Comparison of ENCODE assay signal across 21 cellular contexts in the genomic region with DNA sequence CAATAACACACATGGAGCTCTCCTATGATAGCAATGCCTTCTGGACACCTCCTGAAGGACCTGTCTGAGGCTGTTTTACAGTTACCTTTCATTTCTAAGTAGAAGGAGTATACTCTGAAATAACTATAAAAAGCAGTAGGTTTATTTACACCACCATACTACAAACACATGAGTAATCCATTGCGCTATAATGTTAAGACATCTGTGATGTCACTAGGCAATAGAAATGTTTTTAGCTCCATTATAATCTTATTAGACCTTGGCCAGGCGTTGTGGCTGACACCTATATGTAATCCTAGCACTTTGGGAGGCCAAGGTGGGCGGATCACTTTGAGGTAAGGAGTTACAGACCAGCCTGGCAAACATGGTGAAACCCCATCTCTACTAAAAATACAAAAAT. TPM values are rescaled to one million over a fixed set of nuclear protein-coding genes. Genes with fewer than 3 reads are reported as not detected.
DNase-seq lines count a peak whose midpoint lies in the region; ATAC-seq, FAIRE-seq and TF ChIP-seq lines count a peak whose summit lies in the region.
"Had no signal": no experiment of that assay in that cellular context is flagged by ENCODE, and none has a peak within 500 bp of the region (broad histone marks: within the 10 kb centered on the region; RNA-seq: fewer than 3 reads in every experiment).

No MANE protein-coding gene starts in this region.

- peak in 2 of 3 donors; percentile 24 to 42 for ATAC-seq in natural killer cell
- ATAC-seq: left lobe of liver, Right ventricle myocardium inferior had no signal

- H3K27ac ChIP-seq in small intestine (ENCODE audit: low read depth in 1 of 2, low read length in 1 of 2): no peak overlapping the region
- H3K27ac ChIP-seq: esophagus squamous epithelium, GM23248 had no signal

- TF ChIP-seq CTCF in CD14-positive monocyte (IDR thresholded peaks at IDR 0.05): no peak
- no peak for TF ChIP-seq CTCF in natural killer cell (IDR thresholded peaks at IDR 0.05)

- no peaks in the 10 kb centered on the region for H3K36me3 ChIP-seq in small intestine (ENCODE audit: control insufficient read depth in 2 of 2, insufficient read depth in 2 of 2, low read length in 2 of 2)
- H3K36me3 ChIP-seq: esophagus squamous epithelium had no signal

- intact Hi-C loops in CD14-positive monocyte (cut with micrococcal nuclease): loop anchor here in 1 of 2 donors (2.0 kb wide), 1 partner anchor 23 kb away; no protein-coding TSS in a partner anchor
- intact Hi-C loops in activated T-helper 2 cell treated with anti-CD3 and anti-CD28 coated beads, Interferon-gamma antibody, Interleukin-2, Interleukin-4, amounts not matched to agents 10 μg/mL and 5 μg/mL and 100 μg/mL, durations not matched to agents 14 hours and 24 hours and 36 hours (cut with micrococcal nuclease): loop anchor here (5.0 to 10.0 kb wide), 2 partner anchors 93 to 115 kb away; no protein-coding TSS in a partner anchor
- intact Hi-C loops in natural killer cell (cut with micrococcal nuclease): no loop called here

- H3K36me3 Mint-ChIP-seq in CD14-positive monocyte (peaks cover 3 to 13% of the 10 kb centered on the region in 2 donors), natural killer cell (no peaks in the 10 kb centered on the region)
- peaks cover 23% of the 10 kb centered on the region for H3K36me3 Mint-ChIP-seq in activated T-helper 2 cell treated with anti-CD3 and anti-CD28 coated beads, Interferon-gamma antibody, Interleukin-2, Interleukin-4, amounts not matched to agents 10 μg/mL and 5 μg/mL and 100 μg/mL, durations not matched to agents 14 hours and 24 hours and 36 hours (ENCODE audit: low read depth)

- 83 to 92% (median 87%) methylated on average over 3 of the region's 3 CpGs for WGBS in small intestine, 3 donors

- no peak for DNase-seq in CD14-positive monocyte (ENCODE audit: low spot score)
- peak; percentile 25 for DNase-seq in HCEC 1CT
- DNase-seq in activated T-helper 2 cell treated with anti-CD3 and anti-CD28 coated beads, Interferon-gamma antibody, Interleukin-2, Interleukin-4, amounts not matched to agents 10 μg/mL and 5 μg/mL and 100 μg/mL, durations not matched to agents 14 hours and 24 hours and 36 hours (ENCODE audit: low spot score): no peak
- no peak for DNase-seq in natural killer cell
- DNase-seq in stimulated activated CD4-positive, alpha-beta T cell treated with anti-CD3 and anti-CD28 coated beads, Interleukin-4, amount 100 ng/mL, for 1 hour: no peak
- DNase-seq in GOT3 (lab: John Stamatoyannopoulos, UW): no peak
- DNase-seq in retina: no peak
- no peak for DNase-seq in small intestine
- DNase-seq: activated effector memory CD4-positive, alpha-beta T cell treated with anti-CD3 and anti-CD28 coated beads, Interleukin-2, amount 50 U/mL, for 16 hours; anterior cingulate cortex; Caco-2; effector CD4-positive, alpha-beta T cell; esophagus squamous epithelium; GM23248; Kasumi-1; midbrain; NCI-H1105 treated with DMSO at 0.1 percent for 48 hours; NCI-H2081 treated with DMSO at 0.1 percent for 48 hours; NCI-H524 had no signal

- H3K4me1 ChIP-seq in small intestine (ENCODE audit: control insufficient read depth in 2 of 2, insufficient read depth in 1 of 2, low read depth in 1 of 2, low read length in 1 of 2): peaks cover 0 to 3% of the 10 kb centered on the region in 2 donors
- H3K4me1 ChIP-seq: Caco-2 had no signal

- no peak overlapping the region for H3K4me3 ChIP-seq in small intestine (ENCODE audit: low read depth in 1 of 2, low read length in 2 of 2)
- H3K4me3 ChIP-seq: esophagus squamous epithelium, GM23248 had no signal

- H3K9me3 Mint-ChIP-seq in CD14-positive monocyte (no peaks in the 10 kb centered on the region), natural killer cell (no peaks in the 10 kb centered on the region)
- no peaks in the 10 kb centered on the region for H3K9me3 Mint-ChIP-seq in activated T-helper 2 cell treated with anti-CD3 and anti-CD28 coated beads, Interferon-gamma antibody, Interleukin-2, Interleukin-4, amounts not matched to agents 10 μg/mL and 5 μg/mL and 100 μg/mL, durations not matched to agents 14 hours and 24 hours and 36 hours

- no peak overlapping the region for H3K4me3 Mint-ChIP-seq in CD14-positive monocyte
- peak overlapping the region; percentile 45 for H3K4me3 Mint-ChIP-seq in activated T-helper 2 cell treated with anti-CD3 and anti-CD28 coated beads, Interferon-gamma antibody, Interleukin-2, Interleukin-4, amounts not matched to agents 10 μg/mL and 5 μg/mL and 100 μg/mL, durations not matched to agents 14 hours and 24 hours and 36 hours (ENCODE audit: low read depth)
- H3K4me3 Mint-ChIP-seq in natural killer cell: peak overlapping the region; percentile 22

- no peak for FAIRE-seq in small intestine (lab: Jason Lieb, UNC)

- peaks cover 0 to 3% (median 1%) of the 10 kb centered on the region in 3 donors for H3K27me3 Mint-ChIP-seq in CD14-positive monocyte (ENCODE audit: low read depth in 3 of 3)
- H3K27me3 Mint-ChIP-seq in activated T-helper 2 cell treated with anti-CD3 and anti-CD28 coated beads, Interferon-gamma antibody, Interleukin-2, Interleukin-4, amounts not matched to agents 10 μg/mL and 5 μg/mL and 100 μg/mL, durations not matched to agents 14 hours and 24 hours and 36 hours (ENCODE audit: low read depth): no peaks in the 10 kb centered on the region
- no peaks in the 10 kb centered on the region for H3K27me3 Mint-ChIP-seq in natural killer cell (ENCODE audit: low read depth in 2 of 2)

- H3K4me1 Mint-ChIP-seq in CD14-positive monocyte (peaks cover 50% of the 10 kb centered on the region), natural killer cell (peaks cover 62 to 64% of the 10 kb centered on the region in 2 donors)
- peaks cover 56% of the 10 kb centered on the region for H3K4me1 Mint-ChIP-seq in activated T-helper 2 cell treated with anti-CD3 and anti-CD28 coated beads, Interferon-gamma antibody, Interleukin-2, Interleukin-4, amounts not matched to agents 10 μg/mL and 5 μg/mL and 100 μg/mL, durations not matched to agents 14 hours and 24 hours and 36 hours (ENCODE audit: low read depth)

- H3K27ac Mint-ChIP-seq in CD14-positive monocyte (peak overlapping the region; percentile 11 to 89 (median 66)), natural killer cell (peak overlapping the region; percentile 65 to 74)
- peak overlapping the region; percentile 95 for H3K27ac Mint-ChIP-seq in activated T-helper 2 cell treated with anti-CD3 and anti-CD28 coated beads, Interferon-gamma antibody, Interleukin-2, Interleukin-4, amounts not matched to agents 10 μg/mL and 5 μg/mL and 100 μg/mL, durations not matched to agents 14 hours and 24 hours and 36 hours

- no peaks in the 10 kb centered on the region for H3K27me3 ChIP-seq in small intestine (ENCODE audit: control insufficient read depth in 2 of 2, insufficient read depth in 2 of 2, low read length in 2 of 2)
- H3K27me3 ChIP-seq: esophagus squamous epithelium had no signal

- no peaks in the 10 kb centered on the region for H3K9me3 ChIP-seq in small intestine (ENCODE audit: control insufficient read depth, low read depth)
- H3K9me3 ChIP-seq: Caco-2, esophagus squamous epithelium had no signal

RNA-seq across cellular contexts. Expression of a gene that starts 24.7 kb away (rescaled TPM):
- polyA plus RNA-seq in CD14-positive monocyte: 10 to 100 TPM; 52.9 to 54.0 TPM
- total RNA-seq in activated T-helper 2 cell treated with anti-CD3 and anti-CD28 coated beads, Interferon-gamma antibody, Interleukin-2, Interleukin-4, amounts not matched to agents 10 μg/mL and 5 μg/mL and 100 μg/mL, durations not matched to agents 14 hours and 24 hours and 36 hours: 47.6 and 48.7 TPM in 2 replicates
- 10 to 100 TPM; 42.1 to 53.8 (median 48.9) TPM for total RNA-seq in natural killer cell
- 1 to 10 TPM; 5.1 to 9.2 (median 9.1) TPM for polyA plus RNA-seq in small intestine

RNA-seq across cellular contexts. Expression of a gene that starts 51.1 kb away (rescaled TPM):
- polyA plus RNA-seq in CD14-positive monocyte: 10 to 100 TPM; 10.5 to 17.3 TPM
- 10.1 and 10.5 TPM in 2 replicates for total RNA-seq in activated T-helper 2 cell treated with anti-CD3 and anti-CD28 coated beads, Interferon-gamma antibody, Interleukin-2, Interleukin-4, amounts not matched to agents 10 μg/mL and 5 μg/mL and 100 μg/mL, durations not matched to agents 14 hours and 24 hours and 36 hours
- 1 to 10 TPM; 3.3 to 5.5 (median 3.7) TPM for total RNA-seq in natural killer cell
- 1 to 10 TPM; 5.4 to 7.8 (median 6.5) TPM for polyA plus RNA-seq in small intestine

RNA-seq across cellular contexts. Expression of a gene that starts 51.4 kb away (rescaled TPM):
- polyA plus RNA-seq in CD14-positive monocyte (1 to 10 TPM; 3.5 to 8.8 TPM), small intestine (10 to 100 TPM; 11.7 to 19.9 (median 18.6) TPM)
- total RNA-seq in activated T-helper 2 cell treated with anti-CD3 and anti-CD28 coated beads, Interferon-gamma antibody, Interleukin-2, Interleukin-4, amounts not matched to agents 10 μg/mL and 5 μg/mL and 100 μg/mL, durations not matched to agents 14 hours and 24 hours and 36 hours: 21.8 and 23.8 TPM in 2 replicates
- 10 to 100 TPM; 13.1 to 18.8 (median 17.0) TPM for total RNA-seq in natural killer cell

Comparison
In these comparisons a context has a peak if more than half of its experiments do, and no peak if none do; other contexts are left out.
1. H3K4me3 Mint-ChIP-seq: peak in activated T-helper 2 cell treated with anti-CD3 and anti-CD28 coated beads, Interferon-gamma antibody, Interleukin-2, Interleukin-4, amounts not matched to agents 10 μg/mL and 5 μg/mL and 100 μg/mL, durations not matched to agents 14 hours and 24 hours and 36 hours (single experiment) and natural killer cell (single experiment); none in CD14-positive monocyte (0 of 2).
2. Peak in every context shown above with its lines, with median percentiles within 50 percentile points of each other: H3K27ac Mint-ChIP-seq.